ENCODE assay signal across 9 cellular contexts in genomic region chr13:24502567-24503375, GRCh38. TPM values are rescaled to one million over a fixed set of nuclear protein-coding genes. Genes with fewer than 3 reads are reported as not detected.
DNase-seq lines count a peak whose midpoint lies in the region; ATAC-seq and TF ChIP-seq lines count a peak whose summit lies in the region.
"Had no signal": no experiment of that assay in that cellular context is flagged by ENCODE, and none has a peak within 500 bp of the region (broad histone marks: within the 10 kb centered on the region; RNA-seq: fewer than 3 reads in every experiment).

No MANE protein-coding gene starts in this region.

- intact Hi-C loops in CD14-positive monocyte (cut with micrococcal nuclease), result no loop called here
- intact Hi-C loops in OCI-LY7 (cut with micrococcal nuclease; ENCODE audit: unreplicated experiment), result no loop called here

- H3K27me3 Mint-ChIP-seq in CD14-positive monocyte (ENCODE audit: low read depth in 3 of 3), result no peaks in the 10 kb centered on the region
- H3K27me3 Mint-ChIP-seq: activated naive CD4-positive, alpha-beta T cell treated with anti-CD3 and anti-CD28 coated beads, Interleukin-2, amount 50 U/mL, for 24 hours had no signal

- H3K27ac ChIP-seq in OCI-LY7 (ENCODE audit: low read depth, low read length, poor library complexity, severe bottlenecking), result no peak overlapping the region

- CTCF ChIA-PET in OCI-LY7 (lab: Charles Lee; ENCODE audit: unreplicated experiment), result no interaction called here

- H3K36me3 Mint-ChIP-seq in CD14-positive monocyte, result peaks cover 48 to 62% of the 10 kb centered on the region in 2 donors

- TF ChIP-seq POLR2A in erythroblast (IDR thresholded peaks at IDR 0.05; ENCODE audit: low read length), result no peak

- H3K4me3 Mint-ChIP-seq in CD14-positive monocyte, result no peak overlapping the region
- H3K4me3 Mint-ChIP-seq: activated naive CD4-positive, alpha-beta T cell treated with anti-CD3 and anti-CD28 coated beads, Interleukin-2, amount 50 U/mL, for 24 hours had no signal

- no peaks in the 10 kb centered on the region for H3K9me2 ChIP-seq in OCI-LY7 (ENCODE audit: insufficient read depth, low read length)

- POLR2A ChIA-PET in OCI-LY7 (lab: Charles Lee), result interaction anchor here (1.1 kb wide), 1 partner anchor 17 kb away, joined by 3 read pairs; no protein-coding TSS in a partner anchor

- TF ChIP-seq CTCF in CD14-positive monocyte (IDR thresholded peaks at IDR 0.05) (no peak), OCI-LY7 (conservative IDR thresholded peaks at IDR 0.05; ENCODE audit: low read length) (no peak)

- DNase-seq in CD14-positive monocyte (ENCODE audit: low spot score), result no peak
- no peak for DNase-seq in OCI-LY7 (ENCODE audit: low spot score)
- peak; percentile 17 to 43 for DNase-seq in erythroblast (lab: John Stamatoyannopoulos, UW)
- DNase-seq in mucosa of gallbladder (ENCODE audit: low spot score), result peak; percentile 70
- no peak for DNase-seq in GF-D8 (lab: John Stamatoyannopoulos, UW)
- no peak for DNase-seq in activated naive CD4-positive, alpha-beta T cell treated with anti-CD3 and anti-CD28 coated beads, Interleukin-2, amount 50 U/mL, for 16 hours

- H4K20me1 ChIP-seq in OCI-LY7 (ENCODE audit: insufficient read depth, low read length), result no peaks in the 10 kb centered on the region; the same call in 1 of the 2 replicates

- peaks cover 0 to 4% (median 0%) of the 10 kb centered on the region in 7 donors for H3K9me3 Mint-ChIP-seq in CD14-positive monocyte
- H3K9me3 Mint-ChIP-seq: activated naive CD4-positive, alpha-beta T cell treated with anti-CD3 and anti-CD28 coated beads, Interleukin-2, amount 50 U/mL, for 24 hours had no signal

- H3K36me3 ChIP-seq in OCI-LY7 (ENCODE audit: insufficient read depth, low read length), result peaks cover 82% of the 10 kb centered on the region

- no peak overlapping the region for H3K4me2 ChIP-seq in OCI-LY7 (ENCODE audit: low read length)

- no peak overlapping the region for H3K4me3 ChIP-seq in OCI-LY7 (ENCODE audit: low read depth, low read length, poor library complexity, severe bottlenecking)

- H3K9me3 ChIP-seq in OCI-LY7 (ENCODE audit: low read length), result no peaks in the 10 kb centered on the region

- BruUV-seq in OCI-LY7 (replicated peaks; lab: Mats Ljungman, UMichigan), result TSS peak; percentile 39

- no peaks in the 10 kb centered on the region for H3K4me1 ChIP-seq in OCI-LY7 (ENCODE audit: insufficient read depth, low read length, poor library complexity, severe bottlenecking)

- H3K4me1 Mint-ChIP-seq in CD14-positive monocyte, result peaks cover 21% of the 10 kb centered on the region

- H3K27ac Mint-ChIP-seq in CD14-positive monocyte, result peak overlapping the region in 6 of 7 donors; percentile 5 to 83 (median 75)
- H3K27ac Mint-ChIP-seq: activated naive CD4-positive, alpha-beta T cell treated with anti-CD3 and anti-CD28 coated beads, Interleukin-2, amount 50 U/mL, for 24 hours had no signal

- H2AFZ ChIP-seq in OCI-LY7 (ENCODE audit: low read length), result no peak overlapping the region

- H3K79me2 ChIP-seq in OCI-LY7 (ENCODE audit: insufficient read depth, low read depth, low read length), result peaks cover 8% of the 10 kb centered on the region

- ATAC-seq in HG02885 (IDR thresholded peaks at IDR 0.05; ENCODE audit: poor library complexity, unreplicated experiment) (no peak), HG03439 (IDR thresholded peaks at IDR 0.05; ENCODE audit: unreplicated experiment) (no peak)

RNA-seq across cellular contexts. Expression of gene PARP4, which starts 9.8 kb away (rescaled TPM):
- 10 to 100 TPM; 51.9 to 56.8 TPM for polyA plus RNA-seq in CD14-positive monocyte
- total RNA-seq in OCI-LY7 (2014; rRNA removed; shearing (Covaris generic)), result 34.2 and 34.4 TPM in 2 replicates
- total RNA-seq in OCI-LY7 (2022) (48.5 and 50.8 TPM in 2 replicates), mucosa of gallbladder (147 TPM)

Comparison
In these comparisons a context has a peak if more than half of its experiments do, and no peak if none do; other contexts are left out.
1. DNase-seq: peak in erythroblast (2 of 2) and mucosa of gallbladder (single experiment); none in CD14-positive monocyte (single experiment), OCI-LY7 (single experiment), GF-D8 (single experiment) and activated naive CD4-positive, alpha-beta T cell treated with anti-CD3 and anti-CD28 coated beads, Interleukin-2, amount 50 U/mL, for 16 hours (single experiment).